ENCODE assay signal across 8 cellular contexts in genomic region chr19:42121666-42122069, GRCh38. TPM values are rescaled to one million over a fixed set of nuclear protein-coding genes. Genes with fewer than 3 reads are reported as not detected.
DNase-seq lines count a peak whose midpoint lies in the region; ATAC-seq, FAIRE-seq and TF ChIP-seq lines count a peak whose summit lies in the region.

No MANE protein-coding gene starts in this region.

- TF ChIP-seq POLR2A in endothelial cell of umbilical vein (IDR thresholded peaks at IDR 0.05; ENCODE audit: low read depth, low read length) (peak; percentile 18), ovary (IDR thresholded peaks at IDR 0.05) (no peak)

- H3K27ac Mint-ChIP-seq in CD8-positive, alpha-beta T cell = peak overlapping the region; percentile 95

- POLR2A ChIA-PET in CD8-positive, alpha-beta T cell (lab: Charles Lee) = no interaction called here
- POLR2A ChIA-PET in endothelial cell of umbilical vein (lab: Charles Lee) = interaction anchor here (1.1 kb wide), 1 partner anchor 13 kb away, joined by 4 read pairs; no protein-coding TSS in a partner anchor

- H3K4me3 ChIP-seq in CD8-positive, alpha-beta T cell (ENCODE audit: low read depth, low read length) = peak overlapping the region; percentile 19
- H3K4me3 ChIP-seq in endothelial cell of umbilical vein (replicated peaks in 1 of 3; ENCODE audit: insufficient read depth in 1 of 3, low read depth in 1 of 3, low read length in 3 of 3) (no peak overlapping the region), ovary (no peak overlapping the region), HAP-1 (no peak overlapping the region)

- no TSS peak for BruUV-seq in endothelial cell of umbilical vein (replicated peaks; lab: Mats Ljungman, UMichigan)

- peak; percentile 89 for ATAC-seq in CD8-positive, alpha-beta T cell
- no peak for ATAC-seq in GM21528 (IDR thresholded peaks at IDR 0.05; ENCODE audit: low FRiP score, unreplicated experiment)

- H2AFZ ChIP-seq in endothelial cell of umbilical vein (ENCODE audit: low read depth, low read length) = peak overlapping the region; percentile 46

- no peak for TF ChIP-seq CTCF in CD8-positive, alpha-beta T cell (IDR thresholded peaks at IDR 0.05)
- TF ChIP-seq CTCF in endothelial cell of umbilical vein (IDR thresholded peaks at IDR 0.05; ENCODE audit: extremely low read depth in 1 of 2, insufficient read depth in 1 of 2, low read depth in 1 of 2, low read length in 2 of 2) (no peak), ovary (IDR thresholded peaks at IDR 0.05) (no peak)

- DNase-seq in CD8-positive, alpha-beta T cell = peak; percentile 24 to 86 (median 80)
- DNase-seq in KBM-7 (peak; percentile 61), endothelial cell of umbilical vein (ENCODE audit: low read depth, low spot score) (peak; percentile 93), putamen (ENCODE audit: low spot score) (peak; percentile 22), ovary (no peak), HAP-1 (ENCODE audit: low spot score in 2 of 2) (no peak)
- DNase-seq in activated CD4-positive, alpha-beta T cell treated with anti-CD3 and anti-CD28 coated beads, Interleukin-2, amount 50 U/mL, for 48 hours = peak; percentile 90 to 93

- H3K4me3 Mint-ChIP-seq in CD8-positive, alpha-beta T cell = peak overlapping the region; percentile 66

- H3K27me3 ChIP-seq in CD8-positive, alpha-beta T cell (ENCODE audit: insufficient read depth, low read length) = no peaks in the 10 kb centered on the region
- H3K27me3 ChIP-seq in endothelial cell of umbilical vein (ENCODE audit: control insufficient read depth in 2 of 2, insufficient read depth in 2 of 2, low read length in 2 of 2) = no peaks in the 10 kb centered on the region
- H3K27me3 ChIP-seq in ovary = no peaks in the 10 kb centered on the region
- H3K27me3 ChIP-seq in HAP-1 (ENCODE audit: low read depth) = no peaks in the 10 kb centered on the region

- intact Hi-C loops in CD8-positive, alpha-beta T cell (cut with DNase I, micrococcal nuclease) = loop anchor here in 1 of 2 experiments (1.0 kb wide), 1 partner anchor 11 kb away; the partner anchor contains the start of gene POU2F2
- intact Hi-C loops in endothelial cell of umbilical vein (cut with micrococcal nuclease) = loop anchor here (1.0 kb wide), 2 partner anchors 8 to 12 kb away; no protein-coding TSS in a partner anchor
- intact Hi-C loops in ovary (cut with DNase I) = no loop called here

- dilution Hi-C loops in endothelial cell of umbilical vein (cut with MboI; ENCODE audit: extremely low pct_ligation_motif_present, low sequenced_read_pairs) = no loop called here

- peaks cover 41% of the 10 kb centered on the region for H3K36me3 Mint-ChIP-seq in CD8-positive, alpha-beta T cell

- FAIRE-seq in endothelial cell of umbilical vein (lab: Jason Lieb, UNC) = peak; percentile 84

- in situ Hi-C loops in KBM-7 (cut with MboI; ENCODE audit: low pct_unique_long_range_greater_than_20kb, low sequenced_read_pairs) (loop anchor here (25.0 kb wide), 1 partner anchor 291 kb away; no protein-coding TSS in a partner anchor), HAP-1 (cut with MboI; ENCODE audit: low sequenced_read_pairs) (no loop called here)

- no peak for TF ChIP-seq EP300 in ovary (IDR thresholded peaks at IDR 0.05)

- CTCF ChIA-PET in CD8-positive, alpha-beta T cell (lab: Charles Lee) = interaction anchor here (1.4 to 3.6 kb wide), 2 partner anchors 11 to 13 kb away, joined by 7 to 20 read pairs; partner anchors contain the start of gene POU2F2
- CTCF ChIA-PET in endothelial cell of umbilical vein (lab: Charles Lee) = interaction anchor here (0.9 to 1.5 kb wide), 2 partner anchors 10 to 13 kb away, joined by 3 to 7 read pairs; no protein-coding TSS in a partner anchor

- no peaks in the 10 kb centered on the region for H3K27me3 Mint-ChIP-seq in CD8-positive, alpha-beta T cell (ENCODE audit: low read depth)

- peaks cover 59% of the 10 kb centered on the region for H3K4me1 Mint-ChIP-seq in CD8-positive, alpha-beta T cell (ENCODE audit: low read depth)

- no peaks in the 10 kb centered on the region for H3K9me1 ChIP-seq in endothelial cell of umbilical vein (replicated peaks; ENCODE audit: control insufficient read depth, extremely low read depth, insufficient read depth, low read length)

- no peaks in the 10 kb centered on the region for H3K79me2 ChIP-seq in endothelial cell of umbilical vein (ENCODE audit: control insufficient read depth, insufficient read depth, low read length)

- H4K20me1 ChIP-seq in endothelial cell of umbilical vein (replicated peaks; ENCODE audit: control insufficient read depth, extremely low read depth, insufficient read depth, low read length) = no peaks in the 10 kb centered on the region

- 42 to 51% (median 49%) methylated on average over 8 of the region's 8 CpGs for WGBS in ovary, 3 donors

- H3K4me1 ChIP-seq in CD8-positive, alpha-beta T cell (ENCODE audit: insufficient read depth, low read length) = peaks cover 49% of the 10 kb centered on the region
- H3K4me1 ChIP-seq in endothelial cell of umbilical vein (ENCODE audit: control insufficient read depth, extremely low read depth, insufficient read depth, low read length) (peaks cover 21% of the 10 kb centered on the region), ovary (ENCODE audit: insufficient read depth) (no peaks in the 10 kb centered on the region), HAP-1 (peaks cover 5% of the 10 kb centered on the region; the same call in 1 of the 2 replicates)

- peak overlapping the region; percentile 21 for H3K9ac ChIP-seq in endothelial cell of umbilical vein (replicated peaks; ENCODE audit: extremely low read depth, insufficient read depth, low read length)

- H3K4me2 ChIP-seq in endothelial cell of umbilical vein (ENCODE audit: insufficient read depth, low read length) = peak overlapping the region; percentile 28

- H3K36me3 ChIP-seq in CD8-positive, alpha-beta T cell (ENCODE audit: insufficient read depth, low read length) = no peaks in the 10 kb centered on the region
- peaks cover 0 to 2% of the 10 kb centered on the region in 2 experiments for H3K36me3 ChIP-seq in endothelial cell of umbilical vein (ENCODE audit: control insufficient read depth in 2 of 2, extremely low read depth in 1 of 2, insufficient read depth in 2 of 2, low read length in 2 of 2)
- H3K36me3 ChIP-seq in ovary = no peaks in the 10 kb centered on the region
- no peaks in the 10 kb centered on the region for H3K36me3 ChIP-seq in HAP-1 (replicated peaks)

- no peaks in the 10 kb centered on the region for H3K9me3 ChIP-seq in CD8-positive, alpha-beta T cell (ENCODE audit: low read length)
- H3K9me3 ChIP-seq in endothelial cell of umbilical vein (replicated peaks; ENCODE audit: control insufficient read depth, insufficient read depth, low read length) (no peaks in the 10 kb centered on the region), ovary (no peaks in the 10 kb centered on the region), HAP-1 (no peaks in the 10 kb centered on the region; the same call in 1 of the 2 replicates)

- H3K9me3 Mint-ChIP-seq in CD8-positive, alpha-beta T cell = no peaks in the 10 kb centered on the region

- H3K27ac ChIP-seq in CD8-positive, alpha-beta T cell (ENCODE audit: low read depth, low read length) = peak overlapping the region; percentile 36
- H3K27ac ChIP-seq in endothelial cell of umbilical vein (ENCODE audit: insufficient read depth, low read depth, low read length) (peak overlapping the region; percentile 86), ovary (no peak overlapping the region)

TF ChIP-seq in endothelial cell of umbilical vein, 7 proteins besides CTCF, POLR2A, EP300 and RAD21 (continues in another document):
- no peak for TF ChIP-seq MAX (IDR thresholded peaks at IDR 0.05; ENCODE audit: insufficient read depth, insufficient read length)
- peak; percentile 64 for TF ChIP-seq POLR2AphosphoS5 (IDR thresholded peaks at IDR 0.05; ENCODE audit: insufficient read depth, low read depth, low read length)

RNA-seq across cellular contexts. Expression of gene POU2F2, which starts 10.6 kb away (rescaled TPM):
- 10 to 100 TPM; 14.6 to 17.0 TPM for total RNA-seq in CD8-positive, alpha-beta T cell
- total RNA-seq in endothelial cell of umbilical vein (3.2 and 4.0 TPM in 2 replicates), ovary (1 to 10 TPM in 4 of 7 donors, under 1 TPM in 2, not detected in 1; 0.72 to 4.3 (median 1.4) TPM)
- polyA plus RNA-seq in endothelial cell of umbilical vein (3.7 and 4.1 TPM in 2 replicates), ovary (1 to 10 TPM in 1 of 2 donors, under 1 TPM in 1; 0.52 to 1.2 TPM)
- polyA plus RNA-seq in endothelial cell of umbilical vein (2011; cell fraction: cytosol; rRNA removed) = 1.2 and 1.7 TPM in 2 replicates
- 3.4 and 3.7 TPM in 2 replicates for polyA plus RNA-seq in endothelial cell of umbilical vein (2011; cell fraction: nucleus; rRNA removed)
- 2.0 and 2.8 TPM in 2 replicates for polyA plus RNA-seq in endothelial cell of umbilical vein (2012)
- polyA minus RNA-seq in endothelial cell of umbilical vein = 1.2 and 2.5 TPM in 2 replicates
- polyA minus RNA-seq in endothelial cell of umbilical vein (2011; cell fraction: cytosol; rRNA and poly(A)+ RNA removed) = not detected
- polyA minus RNA-seq in endothelial cell of umbilical vein (2011; cell fraction: nucleus; rRNA and poly(A)+ RNA removed) = 0.87 and 4.2 TPM in 2 replicates

RNA-seq across cellular contexts. Expression of gene ZNF574, which starts 45.7 kb away (rescaled TPM):
- 10 to 100 TPM; 25.0 to 26.2 TPM for total RNA-seq in CD8-positive, alpha-beta T cell
- total RNA-seq in endothelial cell of umbilical vein (14.0 and 15.3 TPM in 2 replicates), ovary (10 to 100 TPM; 10.3 to 24.6 (median 18.2) TPM)
- polyA plus RNA-seq in endothelial cell of umbilical vein (13.6 and 20.3 TPM in 2 replicates), ovary (10 to 100 TPM in 1 of 2 donors, 1 to 10 TPM in 1; 2.4 to 14.9 TPM)
- polyA plus RNA-seq in endothelial cell of umbilical vein (2011; cell fraction: cytosol; rRNA removed) = 6.8 and 7.7 TPM in 2 replicates
- 7.2 and 7.8 TPM in 2 replicates for polyA plus RNA-seq in endothelial cell of umbilical vein (2011; cell fraction: nucleus; rRNA removed)
- polyA plus RNA-seq in endothelial cell of umbilical vein (2012) = 6.9 and 9.4 TPM in 2 replicates
- polyA minus RNA-seq in endothelial cell of umbilical vein = 19.3 and 21.3 TPM in 2 replicates
- polyA minus RNA-seq in endothelial cell of umbilical vein (2011; cell fraction: cytosol; rRNA and poly(A)+ RNA removed) = 15.4 TPM
- polyA minus RNA-seq in endothelial cell of umbilical vein (2011; cell fraction: nucleus; rRNA and poly(A)+ RNA removed) = 9.0 and 10.7 TPM in 2 replicates

RNA-seq across cellular contexts. Expression of gene GRIK5, which starts 51.7 kb away (rescaled TPM):
- under 1 TPM; 0.19 to 0.50 TPM for total RNA-seq in CD8-positive, alpha-beta T cell
- total RNA-seq in endothelial cell of umbilical vein (0.53 and 2.2 TPM in 2 replicates), ovary (10 to 100 TPM in 2 of 7 donors, 1 to 10 TPM in 5; 1.7 to 16.3 (median 3.7) TPM)
- polyA plus RNA-seq in endothelial cell of umbilical vein (0.80 and 1.0 TPM in 2 replicates), ovary (1 to 10 TPM; 2.9 to 5.3 TPM)
- polyA plus RNA-seq in endothelial cell of umbilical vein (2011; cell fraction: cytosol; rRNA removed) = 0.72 and 0.97 TPM in 2 replicates
- polyA plus RNA-seq in endothelial cell of umbilical vein (2011; cell fraction: nucleus; rRNA removed) = 1.8 and 2.9 TPM in 2 replicates
- polyA plus RNA-seq in endothelial cell of umbilical vein (2012) = 0.23 and 0.25 TPM in 2 replicates
- 0.49 and 1.3 TPM in 2 replicates for polyA minus RNA-seq in endothelial cell of umbilical vein
- not detected for polyA minus RNA-seq in endothelial cell of umbilical vein (2011; cell fraction: cytosol; rRNA and poly(A)+ RNA removed)
- 0.63 and 1.1 TPM in 2 replicates for polyA minus RNA-seq in endothelial cell of umbilical vein (2011; cell fraction: nucleus; rRNA and poly(A)+ RNA removed)

Comparison
In these comparisons a context has a peak if more than half of its experiments do, and no peak if none do; other contexts are left out.
1. DNase-seq: peak in CD8-positive, alpha-beta T cell (7 of 7), KBM-7 (single experiment), activated CD4-positive, alpha-beta T cell treated with anti-CD3 and anti-CD28 coated beads, Interleukin-2, amount 50 U/mL, for 48 hours (2 of 2), endothelial cell of umbilical vein (single experiment) and putamen (single experiment); none in ovary (0 of 5) and HAP-1 (0 of 2).
2. H3K27ac ChIP-seq: peak in CD8-positive, alpha-beta T cell (single experiment) and endothelial cell of umbilical vein (single experiment); none in ovary (0 of 2).